In genomic region chr7:156827587-156828203, GRCh38 we compare ENCODE assay signal across 10 cellular contexts.
DNase-seq lines count a peak whose midpoint lies in the region; ATAC-seq and TF ChIP-seq lines count a peak whose summit lies in the region.
"Had no signal": no experiment of that assay in that cellular context is flagged by ENCODE, and none has a peak within 500 bp of the region (broad histone marks: within the 10 kb centered on the region; RNA-seq: fewer than 3 reads in every experiment).

No MANE protein-coding gene starts in this region.

- POLR2A ChIA-PET in activated CD4-positive, alpha-beta T cell treated with anti-CD3 and anti-CD28 coated beads, Interleukin-2, amount 10 ng/mL, durations not matched to agents 7 days and 5 days (lab: Charles Lee), result no interaction called here
- POLR2A ChIA-PET in activated CD4-positive, alpha-beta memory T cell treated with anti-CD3 and anti-CD28 coated beads for 36 hours (lab: Charles Lee), result no interaction called here

- H3K27me3 Mint-ChIP-seq in activated CD4-positive, alpha-beta T cell treated with anti-CD3 and anti-CD28 coated beads, Interleukin-2, amount 10 ng/mL, durations not matched to agents 7 days and 5 days, result no peaks in the 10 kb centered on the region
- no peaks in the 10 kb centered on the region for H3K27me3 Mint-ChIP-seq in activated CD4-positive, alpha-beta memory T cell treated with anti-CD3 and anti-CD28 coated beads for 36 hours

- no peak overlapping the region for H3K27ac ChIP-seq in testis
- H3K27ac ChIP-seq: thoracic aorta had no signal

- H3K9me3 ChIP-seq in testis, result no peaks in the 10 kb centered on the region
- H3K9me3 ChIP-seq: thoracic aorta had no signal

- no peaks in the 10 kb centered on the region for H3K36me3 ChIP-seq in testis (ENCODE audit: low read depth, missing control alignments)

- intact Hi-C loops in testis (cut with DNase I; ENCODE audit: low total_unique reads), result no loop called here
- intact Hi-C loops in activated CD4-positive, alpha-beta memory T cell treated with anti-CD3 and anti-CD28 coated beads for 36 hours (cut with micrococcal nuclease), result no loop called here
- intact Hi-C loops in posterior vena cava (cut with DNase I), result no loop called here

- DNase-seq in activated CD4-positive, alpha-beta T cell treated with anti-CD3 and anti-CD28 coated beads, Interleukin-2, amount 10 ng/mL, durations not matched to agents 7 days and 5 days, result peak; percentile 7
- DNase-seq in activated CD4-positive, alpha-beta T cell treated with anti-CD3 and anti-CD28 coated beads, Interleukin-2, amount 50 U/mL, for 48 hours, result no peak
- DNase-seq in RPMI8226 (peak; percentile 32), fibroblast of the aortic adventitia (ENCODE audit: low read depth) (peak; percentile 53), testis (no peak), posterior vena cava (ENCODE audit: low spot score) (no peak)
- no peak for DNase-seq in activated CD4-positive, alpha-beta memory T cell treated with anti-CD3 and anti-CD28 coated beads for 36 hours
- DNase-seq: DMS153 had no signal

- H3K36me3 Mint-ChIP-seq in activated CD4-positive, alpha-beta T cell treated with anti-CD3 and anti-CD28 coated beads, Interleukin-2, amount 10 ng/mL, durations not matched to agents 7 days and 5 days (ENCODE audit: low read depth), result peaks cover 5% of the 10 kb centered on the region
- peaks cover 8% of the 10 kb centered on the region for H3K36me3 Mint-ChIP-seq in activated CD4-positive, alpha-beta memory T cell treated with anti-CD3 and anti-CD28 coated beads for 36 hours

- H3K27me3 ChIP-seq in testis, result no peaks in the 10 kb centered on the region

- ATAC-seq in HG03108 (IDR thresholded peaks at IDR 0.05; ENCODE audit: unreplicated experiment), result no peak

- no peak overlapping the region for H3K4me3 Mint-ChIP-seq in activated CD4-positive, alpha-beta T cell treated with anti-CD3 and anti-CD28 coated beads, Interleukin-2, amount 10 ng/mL, durations not matched to agents 7 days and 5 days
- H3K4me3 Mint-ChIP-seq in activated CD4-positive, alpha-beta memory T cell treated with anti-CD3 and anti-CD28 coated beads for 36 hours, result no peak overlapping the region

- peak; percentile 72 for TF ChIP-seq CTCF in fibroblast of the aortic adventitia (IDR thresholded peaks at IDR 0.05; ENCODE audit: insufficient read depth, low read length)
- peak in 2 of 3 experiments; percentile 18 to 40 for TF ChIP-seq CTCF in testis (IDR thresholded peaks at IDR 0.05)

- no peak overlapping the region for H3K4me3 ChIP-seq in fibroblast of the aortic adventitia (ENCODE audit: low read depth, low read length)
- no peak overlapping the region for H3K4me3 ChIP-seq in testis
- H3K4me3 ChIP-seq: thoracic aorta had no signal

- H3K4me1 Mint-ChIP-seq in activated CD4-positive, alpha-beta T cell treated with anti-CD3 and anti-CD28 coated beads, Interleukin-2, amount 10 ng/mL, durations not matched to agents 7 days and 5 days, result no peaks in the 10 kb centered on the region
- no peaks in the 10 kb centered on the region for H3K4me1 Mint-ChIP-seq in activated CD4-positive, alpha-beta memory T cell treated with anti-CD3 and anti-CD28 coated beads for 36 hours (ENCODE audit: low read depth)

- no peak overlapping the region for H3K27ac Mint-ChIP-seq in activated CD4-positive, alpha-beta T cell treated with anti-CD3 and anti-CD28 coated beads, Interleukin-2, amount 10 ng/mL, durations not matched to agents 7 days and 5 days
- H3K27ac Mint-ChIP-seq in activated CD4-positive, alpha-beta memory T cell treated with anti-CD3 and anti-CD28 coated beads for 36 hours, result no peak overlapping the region

- CTCF ChIA-PET in activated CD4-positive, alpha-beta T cell treated with anti-CD3 and anti-CD28 coated beads, Interleukin-2, amount 10 ng/mL, durations not matched to agents 7 days and 5 days (lab: Charles Lee), result interaction anchor here (0.6 kb wide), 1 partner anchor 45 kb away, joined by 3 read pairs; no protein-coding TSS in a partner anchor
- CTCF ChIA-PET in activated CD4-positive, alpha-beta memory T cell treated with anti-CD3 and anti-CD28 coated beads for 36 hours (lab: Charles Lee), result interaction anchor here (1.0 kb wide), 1 partner anchor 11 kb away, joined by 4 read pairs; no protein-coding TSS in a partner anchor

- no peaks in the 10 kb centered on the region for H3K9me3 Mint-ChIP-seq in activated CD4-positive, alpha-beta T cell treated with anti-CD3 and anti-CD28 coated beads, Interleukin-2, amount 10 ng/mL, durations not matched to agents 7 days and 5 days
- no peaks in the 10 kb centered on the region for H3K9me3 Mint-ChIP-seq in activated CD4-positive, alpha-beta memory T cell treated with anti-CD3 and anti-CD28 coated beads for 36 hours

- TF ChIP-seq POLR2A in testis (IDR thresholded peaks at IDR 0.05), result no peak

- H3K4me1 ChIP-seq in testis, result no peaks in the 10 kb centered on the region

- WGBS in testis, 2 donors, result 85 to 88% methylated on average over 6 of the region's 6 CpGs

Comparison
In these comparisons a context has a peak if more than half of its experiments do, and no peak if none do; other contexts are left out.
1. DNase-seq: peak in activated CD4-positive, alpha-beta T cell treated with anti-CD3 and anti-CD28 coated beads, Interleukin-2, amount 10 ng/mL, durations not matched to agents 7 days and 5 days (single experiment), RPMI8226 (single experiment) and fibroblast of the aortic adventitia (single experiment); none in activated CD4-positive, alpha-beta T cell treated with anti-CD3 and anti-CD28 coated beads, Interleukin-2, amount 50 U/mL, for 48 hours (0 of 2), testis (single experiment), activated CD4-positive, alpha-beta memory T cell treated with anti-CD3 and anti-CD28 coated beads for 36 hours (single experiment) and posterior vena cava (single experiment).